In the genomic region with DNA sequence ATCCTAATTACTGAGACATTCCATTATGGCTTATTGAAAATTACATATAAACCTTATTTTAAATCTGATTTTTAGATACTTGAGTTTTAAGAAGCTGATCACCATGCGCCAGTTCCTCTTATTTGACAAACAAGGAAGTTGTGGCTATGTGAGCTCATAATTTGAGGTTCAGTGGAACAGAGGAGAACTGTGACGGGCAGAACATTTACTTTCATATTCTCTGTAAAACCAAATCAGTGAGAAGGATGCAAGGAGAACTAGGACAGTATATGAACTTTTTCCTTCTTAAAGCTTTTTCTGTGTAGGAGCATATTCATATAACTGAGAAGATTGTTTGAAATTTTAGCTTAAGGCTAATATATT, we compare ENCODE assay signal across 9 cellular contexts. TPM values are rescaled to one million over a fixed set of nuclear protein-coding genes. Genes with fewer than 3 reads are reported as not detected.
DNase-seq lines count a peak whose midpoint lies in the region; ATAC-seq and TF ChIP-seq lines count a peak whose summit lies in the region.
"Had no signal": no experiment of that assay in that cellular context is flagged by ENCODE, and none has a peak within 500 bp of the region (broad histone marks: within the 10 kb centered on the region; RNA-seq: fewer than 3 reads in every experiment).

No MANE protein-coding gene starts in this region.

- H3K4me3 ChIP-seq in mucosa of stomach (ENCODE audit: low read length), result no peak overlapping the region
- H3K4me3 ChIP-seq in coronary artery, result no peak overlapping the region

- H3K4me1 Mint-ChIP-seq in CD14-positive monocyte, result peaks cover 37% of the 10 kb centered on the region

- H3K27ac Mint-ChIP-seq in CD14-positive monocyte, result peak overlapping the region; percentile 87 to 93 (median 89)

- TF ChIP-seq CTCF in CD14-positive monocyte (IDR thresholded peaks at IDR 0.05) (no peak), coronary artery (IDR thresholded peaks at IDR 0.05) (no peak)

- H3K4me3 Mint-ChIP-seq in CD14-positive monocyte, result peak overlapping the region; percentile 40 to 87

- H3K4me1 ChIP-seq in mucosa of stomach (ENCODE audit: control insufficient read depth, insufficient read depth, low read length), result peaks cover 6% of the 10 kb centered on the region
- H3K4me1 ChIP-seq: parathyroid adenoma had no signal

- H3K27me3 Mint-ChIP-seq in CD14-positive monocyte (ENCODE audit: low read depth in 3 of 3), result peaks cover 1 to 2% (median 2%) of the 10 kb centered on the region in 3 donors

- peak; percentile 84 for ATAC-seq in GM18907 (IDR thresholded peaks at IDR 0.05; ENCODE audit: unreplicated experiment)
- ATAC-seq in HG03064 (IDR thresholded peaks at IDR 0.05; ENCODE audit: low read depth, unreplicated experiment), result peak; percentile 74

- peak; percentile 64 for DNase-seq in CD14-positive monocyte (ENCODE audit: low spot score)
- DNase-seq in T follicular helper cell (ENCODE audit: low read depth), result peak; percentile 16
- no peak for DNase-seq in SW480 (ENCODE audit: low spot score)
- no peak for DNase-seq in NCI-H1048 (lab: John Stamatoyannopoulos, UW)
- no peak for DNase-seq in coronary artery (ENCODE audit: low spot score)

- no peak overlapping the region for H3K27ac ChIP-seq in coronary artery
- H3K27ac ChIP-seq: parathyroid adenoma had no signal

- no peaks in the 10 kb centered on the region for H3K9me3 ChIP-seq in mucosa of stomach (ENCODE audit: control insufficient read depth, low read length)

- intact Hi-C loops in CD14-positive monocyte (cut with micrococcal nuclease), result loop anchor here in 1 of 2 donors (2.0 kb wide), 1 partner anchor 29 kb away; no protein-coding TSS in a partner anchor

- peaks cover 0 to 6% (median 0%) of the 10 kb centered on the region in 7 donors for H3K9me3 Mint-ChIP-seq in CD14-positive monocyte

- no peaks in the 10 kb centered on the region for H3K36me3 ChIP-seq in mucosa of stomach (ENCODE audit: control insufficient read depth, insufficient read depth, low read length)

- H3K9ac ChIP-seq in mucosa of stomach (ENCODE audit: low read length), result peak overlapping the region; percentile 31
- H3K9ac ChIP-seq: parathyroid adenoma had no signal

- peaks cover 3 to 10% of the 10 kb centered on the region in 2 donors for H3K36me3 Mint-ChIP-seq in CD14-positive monocyte

- H3K27me3 ChIP-seq in mucosa of stomach (ENCODE audit: control insufficient read depth, insufficient read depth, low read length), result no peaks in the 10 kb centered on the region

RNA-seq across cellular contexts. Expression of a gene that starts 25.3 kb away (rescaled TPM):
- polyA plus RNA-seq in CD14-positive monocyte, result 1 to 10 TPM; 8.6 to 8.8 TPM

Comparison
In these comparisons a context has a peak if more than half of its experiments do, and no peak if none do; other contexts are left out.
1. DNase-seq: peak in CD14-positive monocyte (single experiment) and T follicular helper cell (single experiment); none in SW480 (single experiment), NCI-H1048 (single experiment) and coronary artery (single experiment).